ENCODE assay signal across 9 cellular contexts in the genomic region with DNA sequence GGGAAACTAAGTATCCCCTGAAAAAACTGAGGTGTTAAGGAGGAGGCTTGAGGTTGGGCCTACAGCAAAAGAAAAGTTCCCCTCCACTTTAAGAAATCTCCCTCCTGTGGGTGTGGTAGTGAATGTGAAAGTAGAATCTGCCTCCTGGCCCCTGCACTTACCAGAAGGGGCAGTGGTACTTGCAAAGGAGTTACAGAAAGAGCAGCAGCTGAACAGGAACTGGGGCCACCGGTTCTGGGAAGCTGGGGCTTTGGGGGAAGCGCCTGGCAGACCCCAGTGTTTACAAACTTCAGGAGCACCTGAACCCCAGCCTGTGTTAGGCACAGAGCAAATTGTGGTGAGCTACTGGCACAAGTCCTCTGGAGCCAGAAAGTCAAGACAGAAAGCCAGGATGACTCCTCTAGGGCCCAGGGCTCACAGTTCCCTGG.
DNase-seq lines count a peak whose midpoint lies in the region; ATAC-seq, FAIRE-seq and TF ChIP-seq lines count a peak whose summit lies in the region.
"Had no signal": no experiment of that assay in that cellular context is flagged by ENCODE, and none has a peak within 500 bp of the region (broad histone marks: within the 10 kb centered on the region; RNA-seq: fewer than 3 reads in every experiment).

No MANE protein-coding gene starts in this region.

- H3K27me3 ChIP-seq in fibroblast of lung (ENCODE audit: control insufficient read depth, insufficient read depth, low read length) (no peaks in the 10 kb centered on the region), PC-3 (ENCODE audit: low read length) (no peaks in the 10 kb centered on the region)

- no peak overlapping the region for H3K9ac ChIP-seq in fibroblast of lung (ENCODE audit: insufficient read depth, low read length)
- no peak overlapping the region for H3K9ac ChIP-seq in PC-3 (ENCODE audit: low read length)

- H3K4me3 ChIP-seq in fibroblast of lung (replicated peaks in 1 of 4; ENCODE audit: control extremely low read depth in 1 of 4, insufficient read depth in 1 of 4, low read depth in 3 of 4, low read length in 4 of 4) (no peak overlapping the region), PC-3 (ENCODE audit: low read length) (no peak overlapping the region)

- intact Hi-C loops in PC-3 (cut with micrococcal nuclease) = no loop called here

- peaks cover 7% of the 10 kb centered on the region for H3K4me1 ChIP-seq in fibroblast of lung (ENCODE audit: control insufficient read depth, extremely low read depth, insufficient read depth, low read length)
- peaks cover 17% of the 10 kb centered on the region for H3K4me1 ChIP-seq in PC-3 (ENCODE audit: insufficient read depth, low read length)

- peak; percentile 14 to 29 for TF ChIP-seq CTCF in fibroblast of lung (conservative IDR thresholded peaks at IDR 0.05 in 1 of 2, IDR thresholded peaks at IDR 0.05 in 1 of 2; ENCODE audit: low read depth in 1 of 2, low read length in 2 of 2)
- TF ChIP-seq CTCF in PC-3 (conservative IDR thresholded peaks at IDR 0.05; ENCODE audit: low read depth, low read length) = no peak

- TF ChIP-seq POLR2A in H54 (IDR thresholded peaks at IDR 0.05; ENCODE audit: low read depth, low read length) = no peak

- FAIRE-seq in H54 (lab: Jason Lieb, UNC) = no peak

- ATAC-seq in GM18520 (IDR thresholded peaks at IDR 0.05; ENCODE audit: unreplicated experiment) (peak; percentile 83), HG02678 (IDR thresholded peaks at IDR 0.05; ENCODE audit: unreplicated experiment) (peak; percentile 97), PC-3 (no peak)
- ATAC-seq: Panc1 had no signal

- H3K9me2 ChIP-seq in PC-3 (replicated peaks; ENCODE audit: low read length) = no peaks in the 10 kb centered on the region

- no peaks in the 10 kb centered on the region for H3K9me3 Mint-ChIP-seq in T-helper 2 cell treated with Interferon-gamma antibody and Interleukin-4, amounts not matched to agents 5 μg/mL and 100 μg/mL, for 36 hours

- POLR2A ChIA-PET in PC-3 (lab: Charles Lee; ENCODE audit: unreplicated experiment) = no interaction called here

- peaks cover 46% of the 10 kb centered on the region for H3K4me1 Mint-ChIP-seq in T-helper 2 cell treated with Interferon-gamma antibody and Interleukin-4, amounts not matched to agents 5 μg/mL and 100 μg/mL, for 36 hours (ENCODE audit: low read depth)

- H3K27me3 Mint-ChIP-seq in T-helper 2 cell treated with Interferon-gamma antibody and Interleukin-4, amounts not matched to agents 5 μg/mL and 100 μg/mL, for 36 hours (ENCODE audit: low read depth) = no peaks in the 10 kb centered on the region

- H2AFZ ChIP-seq in fibroblast of lung (ENCODE audit: low read length) (no peak overlapping the region), PC-3 (ENCODE audit: low read length) (no peak overlapping the region)

- no peaks in the 10 kb centered on the region for H4K20me1 ChIP-seq in fibroblast of lung (ENCODE audit: control insufficient read depth, extremely low read depth, insufficient read depth, low read length)
- no peaks in the 10 kb centered on the region for H4K20me1 ChIP-seq in PC-3 (ENCODE audit: low read length)

- H3K4me2 ChIP-seq in fibroblast of lung (ENCODE audit: extremely low read depth, insufficient read depth, low read length) (no peak overlapping the region), PC-3 (ENCODE audit: low read length) (no peak overlapping the region)

- no peaks in the 10 kb centered on the region for H3F3A ChIP-seq in PC-3 (ENCODE audit: low read length, unreplicated experiment)

- DNase-seq in T-helper 2 cell treated with Interferon-gamma antibody and Interleukin-4, amounts not matched to agents 5 μg/mL and 100 μg/mL, for 36 hours (ENCODE audit: low spot score) = peak; percentile 49
- peak in 1 of 2 donors; percentile 30 for DNase-seq in fibroblast of lung (ENCODE audit: low read depth in 2 of 2)
- no peak for DNase-seq in dedifferentiated amniotic fluid mesenchymal stem cell (ENCODE audit: extremely low spot score)
- DNase-seq in cerebellar cortex (ENCODE audit: low spot score) = no peak
- no peak for DNase-seq in PC-3
- DNase-seq in H54 (ENCODE audit: insufficient read length, low spot score) = no peak

- H3K36me3 ChIP-seq in fibroblast of lung (ENCODE audit: control insufficient read depth, insufficient read depth, low read length) (no peaks in the 10 kb centered on the region), PC-3 (ENCODE audit: low read depth, low read length) (no peaks in the 10 kb centered on the region)

- H3K4me3 Mint-ChIP-seq in T-helper 2 cell treated with Interferon-gamma antibody and Interleukin-4, amounts not matched to agents 5 μg/mL and 100 μg/mL, for 36 hours = peak overlapping the region; percentile 77

- H3K79me2 ChIP-seq in fibroblast of lung (ENCODE audit: control insufficient read depth, insufficient read depth, low read length) (no peaks in the 10 kb centered on the region), PC-3 (ENCODE audit: low read length) (no peaks in the 10 kb centered on the region)

- H3K9me3 ChIP-seq in fibroblast of lung (ENCODE audit: control insufficient read depth, insufficient read depth, low read depth, low read length) (no peaks in the 10 kb centered on the region), PC-3 (ENCODE audit: low read length) (no peaks in the 10 kb centered on the region)

- BruUV-seq in PC-3 (replicated peaks; lab: Mats Ljungman, UMichigan) = no TSS peak

- H3K27ac ChIP-seq in fibroblast of lung (ENCODE audit: insufficient read depth, low read length) = no peak overlapping the region
- no peak overlapping the region for H3K27ac ChIP-seq in PC-3 (ENCODE audit: low read length)

- H3K36me3 Mint-ChIP-seq in T-helper 2 cell treated with Interferon-gamma antibody and Interleukin-4, amounts not matched to agents 5 μg/mL and 100 μg/mL, for 36 hours (ENCODE audit: low read depth) = peaks cover 14% of the 10 kb centered on the region

- H3K27ac Mint-ChIP-seq in T-helper 2 cell treated with Interferon-gamma antibody and Interleukin-4, amounts not matched to agents 5 μg/mL and 100 μg/mL, for 36 hours = peak overlapping the region; percentile 88

- CTCF ChIA-PET in PC-3 (lab: Charles Lee) = no interaction called here
